In the genomic region with DNA sequence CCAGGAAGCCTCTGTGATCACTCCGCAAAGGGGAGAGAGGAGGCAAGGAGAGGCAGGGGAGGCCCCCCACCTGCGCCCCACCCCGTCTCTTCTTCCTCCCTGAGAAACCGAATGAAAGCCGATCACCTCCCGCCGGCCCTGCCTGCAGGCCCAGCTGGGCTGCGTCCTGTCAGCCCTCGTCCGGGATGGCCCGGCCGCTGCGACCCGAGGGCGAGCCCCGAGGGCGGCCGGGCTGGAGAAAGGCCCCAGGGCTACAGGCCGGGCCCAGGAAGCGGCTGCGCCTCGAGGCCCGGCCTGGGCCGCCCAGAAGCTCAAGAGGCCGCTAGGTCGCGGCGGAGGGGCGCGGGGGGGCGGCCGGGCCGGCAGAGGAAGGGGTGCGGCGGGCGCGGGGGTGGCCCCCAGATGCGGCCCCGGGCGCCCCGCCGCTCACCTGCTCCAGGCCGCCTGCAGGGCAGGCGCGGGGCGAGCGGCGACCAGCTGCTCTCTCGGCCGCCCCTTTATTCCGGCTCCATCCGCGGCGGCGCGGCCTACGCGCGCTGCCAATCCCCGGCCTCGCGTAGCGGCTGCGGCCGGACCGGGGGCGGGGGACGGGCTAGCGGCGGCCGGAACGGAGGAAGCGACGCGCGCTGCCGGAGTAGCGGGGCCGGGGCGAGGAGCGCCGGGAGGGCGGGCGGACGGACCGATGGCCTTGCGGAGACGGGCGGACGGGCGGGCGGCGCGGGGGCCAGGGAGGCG, we compare ENCODE assay signal across 8 cellular contexts. TPM values are rescaled to one million over a fixed set of nuclear protein-coding genes. Genes with fewer than 3 reads are reported as not detected.
DNase-seq lines count a peak whose midpoint lies in the region; ATAC-seq and TF ChIP-seq lines count a peak whose summit lies in the region.

ZNF319 (minus strand) TSS at position 702 of the 735 bp plus-strand sequence. CDS start 2,407 bp downstream, outside the sequence.

- H3K36me3 Mint-ChIP-seq in activated T-cell treated with anti-CD3 and anti-CD28 coated beads, Interleukin-2, amount 50 U/mL, for 24 hours (ENCODE audit: low read depth): peaks cover 67% of the 10 kb centered on the region
- H3K36me3 Mint-ChIP-seq in progenitor cell of endocrine pancreas (ENCODE audit: insufficient read depth): peaks cover 13% of the 10 kb centered on the region

- peaks cover 74% of the 10 kb centered on the region for H3K4me1 Mint-ChIP-seq in activated T-cell treated with anti-CD3 and anti-CD28 coated beads, Interleukin-2, amount 50 U/mL, for 24 hours (ENCODE audit: low read depth)
- H3K4me1 Mint-ChIP-seq in progenitor cell of endocrine pancreas (ENCODE audit: low read depth): peaks cover 11% of the 10 kb centered on the region

- H3K27me3 Mint-ChIP-seq in activated T-cell treated with anti-CD3 and anti-CD28 coated beads, Interleukin-2, amount 50 U/mL, for 24 hours: no peaks in the 10 kb centered on the region
- no peaks in the 10 kb centered on the region for H3K27me3 Mint-ChIP-seq in progenitor cell of endocrine pancreas

- 0 to 3% (median 1%) methylated on average over 7 to 95 of the region's 95 CpGs for WGBS in heart left ventricle, 4 donors

- H3K27me3 ChIP-seq in BLaER1 treated with 17β-estradiol and CSF1 and Interleukin-3, amounts not matched to agents 10 nM and 100 nM: no peaks in the 10 kb centered on the region
- H3K27me3 ChIP-seq in heart left ventricle: no peaks in the 10 kb centered on the region

- H3K9me3 ChIP-seq in BLaER1 treated with 17β-estradiol and CSF1 and Interleukin-3, amounts not matched to agents 10 nM and 100 nM (replicated peaks in 1 of 11): no peaks in the 10 kb centered on the region
- no peaks in the 10 kb centered on the region for H3K9me3 ChIP-seq in heart left ventricle

- peak within 1 kb of the TSS; percentile 88 to 97 (median 92) for H3K9ac ChIP-seq in BLaER1 treated with 17β-estradiol and CSF1 and Interleukin-3, amounts not matched to agents 10 nM and 100 nM

- peak within 1 kb of the TSS; percentile 96 for H3K27ac Mint-ChIP-seq in activated T-cell treated with anti-CD3 and anti-CD28 coated beads, Interleukin-2, amount 50 U/mL, for 24 hours
- peak within 1 kb of the TSS; percentile 92 for H3K27ac Mint-ChIP-seq in progenitor cell of endocrine pancreas

- TF ChIP-seq POLR2A in heart left ventricle (IDR thresholded peaks at IDR 0.05): peak in 1 of 2 donors; percentile 36

- peak within 1 kb of the TSS; percentile 70 to 93 (median 79) for H3K4me3 ChIP-seq in BLaER1 treated with 17β-estradiol and CSF1 and Interleukin-3, amounts not matched to agents 10 nM and 100 nM
- H3K4me3 ChIP-seq in heart left ventricle: peak within 1 kb of the TSS; percentile 27 to 89 (median 76)

- H3K4me2 ChIP-seq in BLaER1 treated with 17β-estradiol and CSF1 and Interleukin-3, amounts not matched to agents 10 nM and 100 nM: peak within 1 kb of the TSS; percentile 92 to 100 (median 100)

- peak; percentile 64 for DNase-seq in activated T-cell treated with anti-CD3 and anti-CD28 coated beads, Interleukin-2, amount 50 U/mL, for 24 hours
- DNase-seq in heart left ventricle (peak in 1 of 5 donors; percentile 46), progenitor cell of endocrine pancreas (ENCODE audit: low spot score, unreplicated experiment) (no peak), CD1c-positive myeloid dendritic cell (ENCODE audit: extremely low spot score) (no peak), amniotic stem cell (lab: John Stamatoyannopoulos, UW) (no peak)

- H3K9me3 Mint-ChIP-seq in activated T-cell treated with anti-CD3 and anti-CD28 coated beads, Interleukin-2, amount 50 U/mL, for 24 hours: no peaks in the 10 kb centered on the region
- H3K9me3 Mint-ChIP-seq in progenitor cell of endocrine pancreas (ENCODE audit: low read depth): no peaks in the 10 kb centered on the region

- peaks cover 38 to 72% (median 57%) of the 10 kb centered on the region in 11 experiments; a peak in 20 of 22 replicates for H4K20me1 ChIP-seq in BLaER1 treated with 17β-estradiol and CSF1 and Interleukin-3, amounts not matched to agents 10 nM and 100 nM

- TF ChIP-seq CTCF in heart left ventricle (IDR thresholded peaks at IDR 0.05): no peak
- TF ChIP-seq CTCF in progenitor cell of endocrine pancreas (IDR thresholded peaks at IDR 0.05; ENCODE audit: unreplicated experiment): no peak

- ATAC-seq in GM19351 (IDR thresholded peaks at IDR 0.05; ENCODE audit: unreplicated experiment): peak; percentile 19
- ATAC-seq in HG03439 (IDR thresholded peaks at IDR 0.05; ENCODE audit: unreplicated experiment): peak; percentile 22
- ATAC-seq in heart left ventricle: peak in 2 of 4 donors; percentile 1 to 2

- intact Hi-C loops in heart left ventricle (cut with DNase I): loop anchor here (2.0 to 10.0 kb wide), 10 partner anchors 99 to 425 kb away; partner anchors contain the start of genes KATNB1 (in 2 of the 10) and KIFC3 (in 2 of the 10)

- H3K4me3 Mint-ChIP-seq in activated T-cell treated with anti-CD3 and anti-CD28 coated beads, Interleukin-2, amount 50 U/mL, for 24 hours: peak within 1 kb of the TSS; percentile 94
- peak within 1 kb of the TSS; percentile 87 for H3K4me3 Mint-ChIP-seq in progenitor cell of endocrine pancreas (ENCODE audit: low read depth)

- H3K4me1 ChIP-seq in BLaER1 treated with 17β-estradiol and CSF1 and Interleukin-3, amounts not matched to agents 10 nM and 100 nM: peaks cover 46 to 76% (median 58%) of the 10 kb centered on the region in 10 experiments
- H3K4me1 ChIP-seq in heart left ventricle: peaks cover 0 to 53% (median 32%) of the 10 kb centered on the region in 12 donors

- peak within 1 kb of the TSS; percentile 76 to 92 (median 88) for H3K27ac ChIP-seq in BLaER1 treated with 17β-estradiol and CSF1 and Interleukin-3, amounts not matched to agents 10 nM and 100 nM
- H3K27ac ChIP-seq in heart left ventricle: peak within 1 kb of the TSS; percentile 66 to 99 (median 92)

- peaks cover 41 to 61% (median 54%) of the 10 kb centered on the region in 11 experiments for H3K36me3 ChIP-seq in BLaER1 treated with 17β-estradiol and CSF1 and Interleukin-3, amounts not matched to agents 10 nM and 100 nM
- H3K36me3 ChIP-seq in heart left ventricle: peaks cover 0 to 58% (median 34%) of the 10 kb centered on the region in 9 donors

RNA-seq across cellular contexts. Expression of gene ZNF319, which starts in this region (rescaled TPM):
- total RNA-seq in heart left ventricle (10 to 100 TPM in 1 of 9 donors, 1 to 10 TPM in 8; 6.8 to 10.5 (median 8.6) TPM), progenitor cell of endocrine pancreas (12.4 and 14.9 TPM in 2 replicates)
- 1 to 10 TPM; 5.6 to 5.8 TPM for polyA plus RNA-seq in heart left ventricle
